In the genomic region with DNA sequence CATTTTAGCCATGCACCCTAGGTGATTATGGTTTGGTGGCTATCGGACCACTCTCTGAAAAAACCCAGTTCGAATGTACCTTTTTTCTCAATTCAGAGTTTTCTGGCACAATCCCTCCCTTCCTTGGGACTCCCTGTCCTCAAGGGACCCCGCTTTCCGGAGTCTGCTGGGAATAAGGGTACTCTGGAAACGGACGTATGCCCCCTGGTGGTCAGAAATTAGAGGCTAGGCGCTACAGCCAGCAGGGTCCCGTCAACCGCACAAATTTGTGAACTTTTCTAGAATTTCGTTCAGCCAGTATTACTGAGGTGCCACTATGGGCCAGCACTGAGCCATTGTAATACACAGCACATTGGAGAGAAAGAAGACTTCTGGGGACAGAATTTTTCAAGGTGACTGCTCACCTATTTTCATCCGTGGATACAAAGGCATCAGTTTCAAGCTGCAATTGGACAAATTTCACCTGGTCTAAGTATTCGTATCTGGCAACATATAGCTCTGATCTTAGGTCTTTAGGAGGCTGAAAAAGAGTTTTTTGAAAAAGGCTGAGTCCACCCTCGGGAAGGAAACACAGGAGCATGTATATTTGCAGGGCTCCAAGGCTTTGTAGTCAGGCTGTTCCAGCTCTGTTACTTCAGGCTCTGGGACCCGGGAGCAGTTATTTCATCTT, we compare ENCODE assay signal across 8 cellular contexts. TPM values are rescaled to one million over a fixed set of nuclear protein-coding genes. Genes with fewer than 3 reads are reported as not detected.
DNase-seq lines count a peak whose midpoint lies in the region; ATAC-seq, FAIRE-seq and TF ChIP-seq lines count a peak whose summit lies in the region.

No MANE protein-coding gene starts in this region.

- 10 to 12% (median 12%) methylated on average over 14 of the region's 14 CpGs for WGBS in adrenal gland, 4 donors
- WGBS in heart right ventricle, 2 donors = 14% methylated on average over 14 of the region's 14 CpGs

- H3K36me3 Mint-ChIP-seq in T-cell = no peaks in the 10 kb centered on the region

- H3K36me3 ChIP-seq in adrenal gland (replicated peaks in 1 of 2) = no peaks in the 10 kb centered on the region
- H3K36me3 ChIP-seq in heart right ventricle = no peaks in the 10 kb centered on the region

- no peak overlapping the region for H3K27ac Mint-ChIP-seq in T-cell

- peaks cover 6 to 7% (median 6%) of the 10 kb centered on the region in 3 donors for H3K4me1 Mint-ChIP-seq in T-cell

- CTCF ChIA-PET in T-cell (lab: Charles Lee) = interaction anchor here (0.6 to 2.1 kb wide), 16 partner anchors 31 to 1211 kb away, joined by 3 to 20 read pairs (median 4); a partner anchor contains a TSS

- peak; percentile 85 for DNase-seq in A172 (ENCODE audit: low spot score)
- DNase-seq in GM12892 (ENCODE audit: insufficient read length) = peak; percentile 52
- peak; percentile 60 for DNase-seq in NCI-H1048 (lab: John Stamatoyannopoulos, UW)
- peak; percentile 21 to 69 (median 54) for DNase-seq in T-cell
- peak; percentile 83 to 91 (median 88) for DNase-seq in adrenal gland
- DNase-seq in heart right ventricle = peak; percentile 56 to 83
- DNase-seq in retina = peak; percentile 77

- peak; percentile 56 for FAIRE-seq in GM12892 (lab: Jason Lieb, UNC)

- TF ChIP-seq POLR2A in GM12892 (IDR thresholded peaks at IDR 0.05; ENCODE audit: low read depth, low read length) (no peak), adrenal gland (IDR thresholded peaks at IDR 0.05) (no peak)

- H3K27me3 ChIP-seq in adrenal gland (no peaks in the 10 kb centered on the region), heart right ventricle (no peaks in the 10 kb centered on the region)

- H3K4me1 ChIP-seq in adrenal gland (replicated peaks in 1 of 2) (peaks cover 0 to 8% of the 10 kb centered on the region in 2 donors), heart right ventricle (peaks cover 0 to 11% (median 8%) of the 10 kb centered on the region in 9 donors)

- POLR2A ChIA-PET in T-cell (lab: Charles Lee) = no interaction called here

- H3K9me3 ChIP-seq in adrenal gland (replicated peaks in 1 of 3) (no peaks in the 10 kb centered on the region), heart right ventricle (no peaks in the 10 kb centered on the region)

- no peak overlapping the region for H3K4me3 ChIP-seq in adrenal gland
- no peak overlapping the region for H3K4me3 ChIP-seq in heart right ventricle

- no peak overlapping the region for H3K4me3 Mint-ChIP-seq in T-cell

- ATAC-seq in T-cell (replicated peaks in 1 of 4) (peak; percentile 78 to 97 (median 90)), heart right ventricle (peak; percentile 87 to 96 (median 91)), HG03342 (IDR thresholded peaks at IDR 0.05; ENCODE audit: unreplicated experiment) (no peak)

- intact Hi-C loops in adrenal gland (cut with DNase I) (loop anchor here (5.0 to 10.0 kb wide), 2 partner anchors 67 to 95 kb away; no protein-coding TSS in a partner anchor), heart right ventricle (cut with DNase I) (loop anchor here (1.0 to 10.0 kb wide), 14 partner anchors 37 to 517 kb away; a partner anchor contains a TSS)

- TF ChIP-seq CTCF in adrenal gland (IDR thresholded peaks at IDR 0.05) (peak; percentile 91 to 99 (median 97)), heart right ventricle (IDR thresholded peaks at IDR 0.05) (peak; percentile 88 to 97 (median 92))

- H3K27ac ChIP-seq in adrenal gland (no peak overlapping the region), heart right ventricle (no peak overlapping the region)

- no peaks in the 10 kb centered on the region for H3K27me3 Mint-ChIP-seq in T-cell

- no peaks in the 10 kb centered on the region for H3K9me3 Mint-ChIP-seq in T-cell

RNA-seq across cellular contexts. Expression of a gene that starts 27.1 kb away (rescaled TPM):
- not detected in 2 replicates for total RNA-seq in A172 (2014; rRNA removed; shearing (Covaris generic))
- polyA plus RNA-seq in GM12892 (2012; ENCODE audit: missing spikeins) = not detected
- total RNA-seq in T-cell = not detected
- total RNA-seq in adrenal gland = not detected
- not detected for polyA plus RNA-seq in adrenal gland
- not detected for total RNA-seq in heart right ventricle
- polyA plus RNA-seq in heart right ventricle = not detected

RNA-seq across cellular contexts. Expression of a gene that starts 39.3 kb away (rescaled TPM):
- total RNA-seq in A172 (2014; rRNA removed; shearing (Covaris generic)) = 35.8 and 43.9 TPM in 2 replicates
- 25.1 TPM for polyA plus RNA-seq in GM12892 (2012; ENCODE audit: missing spikeins)
- total RNA-seq in T-cell (100 to 1,000 TPM; 119 to 151 (median 145) TPM), adrenal gland (10 to 100 TPM; 27.0 to 59.0 (median 40.9) TPM), heart right ventricle (100 to 1,000 TPM; 217 to 408 (median 327) TPM)
- polyA plus RNA-seq in adrenal gland (10 to 100 TPM; 24.7 to 95.6 (median 42.3) TPM), heart right ventricle (100 to 1,000 TPM in 1 of 2 donors, 10 to 100 TPM in 1; 61.4 to 442 TPM)
